Comparison of ENCODE assay signal across 8 cellular contexts in the genomic region with DNA sequence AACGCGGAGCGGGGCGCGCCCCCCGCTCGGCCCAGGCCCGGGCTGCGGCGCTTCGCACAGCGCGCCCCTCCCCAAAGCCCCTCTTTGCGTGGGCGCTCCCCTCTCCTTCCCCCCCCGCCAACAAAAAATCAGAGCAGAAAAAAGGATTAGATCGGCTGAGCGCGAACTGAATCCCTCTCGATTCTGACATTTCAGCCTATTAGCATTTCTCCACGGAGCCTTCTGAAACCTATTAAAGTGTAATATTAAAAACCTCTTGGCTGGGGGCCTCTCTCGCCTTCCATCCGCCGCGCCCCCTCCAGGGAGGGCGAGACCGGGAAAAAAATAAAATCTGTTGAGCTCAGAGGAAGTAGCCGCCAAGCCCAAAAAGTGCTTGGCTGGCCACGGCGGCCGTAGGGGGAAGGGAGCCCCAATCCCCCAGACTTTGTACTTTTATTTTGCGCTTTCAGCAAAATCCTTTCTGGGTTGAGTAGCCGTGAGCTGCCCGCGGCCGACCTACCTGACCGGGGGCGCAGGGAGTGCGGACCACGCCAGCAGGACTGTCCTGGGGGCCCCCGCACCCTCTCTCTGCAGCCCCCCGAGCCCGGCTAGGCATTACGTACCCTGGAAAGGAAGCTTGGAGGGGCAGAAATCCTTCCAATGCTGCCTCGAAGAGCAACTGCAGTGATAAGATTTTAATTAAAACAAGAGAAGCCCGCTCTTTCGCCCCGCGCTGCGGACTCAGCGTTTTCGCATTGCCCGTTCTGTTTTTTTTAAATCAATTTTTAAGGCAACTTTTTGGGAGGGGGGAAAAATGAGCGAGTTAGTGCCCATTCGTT. TPM values are rescaled to one million over a fixed set of nuclear protein-coding genes. Genes with fewer than 3 reads are reported as not detected.
DNase-seq lines count a peak whose midpoint lies in the region; ATAC-seq and TF ChIP-seq lines count a peak whose summit lies in the region.

No MANE protein-coding gene starts in this region.

- H3K27ac ChIP-seq in left ventricle myocardium inferior (replicated peaks) (peak overlapping the region; percentile 100), prostate gland (peak overlapping the region; percentile 100)

- H3K27me3 ChIP-seq in adipocyte (replicated peaks; ENCODE audit: control insufficient read depth, insufficient read depth, low read length) (no peaks in the 10 kb centered on the region), left ventricle myocardium inferior (ENCODE audit: low read depth) (no peaks in the 10 kb centered on the region), prostate gland (replicated peaks; ENCODE audit: insufficient read depth) (no peaks in the 10 kb centered on the region)

- peak overlapping the region; percentile 95 for H3K4me3 ChIP-seq in adipocyte (ENCODE audit: low read length)
- peak overlapping the region; percentile 100 for H3K4me3 ChIP-seq in left ventricle myocardium inferior
- H3K4me3 ChIP-seq in prostate gland: peak overlapping the region; percentile 74 to 95

- ATAC-seq in HG02571 (IDR thresholded peaks at IDR 0.05; ENCODE audit: unreplicated experiment): no peak

- H3K9ac ChIP-seq in adipocyte (ENCODE audit: low read length): peak overlapping the region; percentile 100

- H3K9me3 ChIP-seq in adipocyte (ENCODE audit: control insufficient read depth, low read length) (no peaks in the 10 kb centered on the region), left ventricle myocardium inferior (replicated peaks) (no peaks in the 10 kb centered on the region), prostate gland (no peaks in the 10 kb centered on the region)

- DNase-seq in NCI-H2171 treated with DMSO at 0.1 percent for 48 hours (lab: John Stamatoyannopoulos, UW) (peak; percentile 59), NCI-H2171 (lab: John Stamatoyannopoulos, UW) (no peak), NCI-H146 (lab: John Stamatoyannopoulos, UW) (peak; percentile 39), adipocyte (ENCODE audit: low read depth) (peak; percentile 69), left ventricle myocardium inferior (peak; percentile 77), prostate gland (ENCODE audit: low spot score) (peak; percentile 32)
- DNase-seq in stimulated activated CD4-positive, alpha-beta T cell treated with anti-CD3 and anti-CD28 coated beads, Interleukin-4, amount 100 ng/mL, for 1 hour: no peak

- peaks cover 4% of the 10 kb centered on the region for H3K4me1 ChIP-seq in adipocyte (ENCODE audit: control insufficient read depth, insufficient read depth, low read length)
- peaks cover 81% of the 10 kb centered on the region for H3K4me1 ChIP-seq in left ventricle myocardium inferior
- peaks cover 4% of the 10 kb centered on the region for H3K4me1 ChIP-seq in prostate gland (replicated peaks)

- peak; percentile 32 for TF ChIP-seq POLR2A in prostate gland (IDR thresholded peaks at IDR 0.05)

- TF ChIP-seq CTCF in left ventricle myocardium inferior (IDR thresholded peaks at IDR 0.05; ENCODE audit: borderline replicate concordance) (no peak), prostate gland (IDR thresholded peaks at IDR 0.05) (peak in 1 of 4 experiments; percentile 10)

- WGBS in prostate gland: under 1% methylated on average over 55 of the region's 55 CpGs

- intact Hi-C loops in left ventricle myocardium inferior (cut with micrococcal nuclease): no loop called here
- intact Hi-C loops in prostate gland (cut with DNase I): loop anchor here (5.0 kb wide), 1 partner anchor 68 kb away; no protein-coding TSS in a partner anchor

- no peaks in the 10 kb centered on the region for H3K36me3 ChIP-seq in adipocyte (ENCODE audit: control insufficient read depth, insufficient read depth, low read length, severe bottlenecking)
- no peaks in the 10 kb centered on the region for H3K36me3 ChIP-seq in left ventricle myocardium inferior
- no peaks in the 10 kb centered on the region for H3K36me3 ChIP-seq in prostate gland

RNA-seq across cellular contexts. Expression of a gene that starts 1.3 kb away (rescaled TPM):
- total RNA-seq in left ventricle myocardium inferior: 27.7 TPM
- total RNA-seq in prostate gland: 100 to 1,000 TPM; 138 to 290 TPM

Comparison
In these comparisons a context has a peak if more than half of its experiments do, and no peak if none do; other contexts are left out.
1. DNase-seq: peak in NCI-H2171 treated with DMSO at 0.1 percent for 48 hours (single experiment), NCI-H146 (single experiment), adipocyte (single experiment), left ventricle myocardium inferior (single experiment) and prostate gland (single experiment); none in NCI-H2171 (single experiment) and stimulated activated CD4-positive, alpha-beta T cell treated with anti-CD3 and anti-CD28 coated beads, Interleukin-4, amount 100 ng/mL, for 1 hour (single experiment).
2. Peak in every context shown above with its lines, with median percentiles within 50 percentile points of each other: H3K4me3 ChIP-seq.